29 cellular contexts compared by ENCODE assay signal in the genomic region with DNA sequence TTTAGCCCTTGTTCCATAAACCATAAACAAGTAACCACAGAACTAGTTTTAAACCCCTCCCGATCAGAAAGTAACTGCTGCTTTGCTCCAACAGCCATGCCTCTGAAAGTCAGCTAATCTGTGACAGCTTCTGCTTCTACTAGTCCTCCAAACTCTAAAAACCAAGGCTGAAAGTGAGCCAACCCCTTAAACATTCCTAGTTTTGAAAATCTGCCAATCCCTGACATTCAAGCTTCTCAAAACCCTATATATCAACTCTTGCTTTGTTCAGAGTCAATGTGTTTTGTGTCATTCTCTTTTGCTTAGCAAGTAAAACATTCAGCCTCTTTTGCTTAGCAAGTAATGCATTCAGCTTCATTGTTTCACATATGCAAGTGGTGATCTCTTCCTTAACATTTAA. TPM values are rescaled to one million over a fixed set of nuclear protein-coding genes. Genes with fewer than 3 reads are reported as not detected.
DNase-seq lines count a peak whose midpoint lies in the region; ATAC-seq, FAIRE-seq and TF ChIP-seq lines count a peak whose summit lies in the region.
"Had no signal": no experiment of that assay in that cellular context is flagged by ENCODE, and none has a peak within 500 bp of the region (broad histone marks: within the 10 kb centered on the region; RNA-seq: fewer than 3 reads in every experiment).

No MANE protein-coding gene starts in this region.

- no peak for FAIRE-seq in small intestine (lab: Jason Lieb, UNC)

- no peak overlapping the region for H3K27ac ChIP-seq in small intestine (ENCODE audit: low read depth in 1 of 2, low read length in 1 of 2)
- H3K27ac ChIP-seq: 22Rv1, neutrophil, prostate gland, testis had no signal

- no peak for TF ChIP-seq CTCF in fibroblast of the aortic adventitia (IDR thresholded peaks at IDR 0.05; ENCODE audit: insufficient read depth, low read length)

- no peaks in the 10 kb centered on the region for H3K27me3 Mint-ChIP-seq in stimulated activated memory B cell treated with anti-CD40 and anti-IgM and Interleukin-4, amounts not matched to agents 10 μg/mL and 1 μg/mL and 100 μg/mL, for 72 hours
- H3K27me3 Mint-ChIP-seq: activated naive CD8-positive, alpha-beta T cell treated with anti-CD3 and anti-CD28 coated beads, Interleukin-2, amount 10 ng/mL, durations not matched to agents 7 days and 5 days; T-cell had no signal

- H3K36me3 ChIP-seq in small intestine (ENCODE audit: control insufficient read depth in 2 of 2, insufficient read depth in 2 of 2, low read length in 2 of 2): no peaks in the 10 kb centered on the region
- H3K36me3 ChIP-seq: prostate gland had no signal

- whole genome bisulfite sequencing in small intestine, 3 donors: 75 to 96% (median 85%) methylated on average over 1 of the region's 1 CpG

- H3K4me1 ChIP-seq in small intestine (ENCODE audit: control insufficient read depth in 2 of 2, insufficient read depth in 1 of 2, low read depth in 1 of 2, low read length in 1 of 2): no peaks in the 10 kb centered on the region
- H3K4me1 ChIP-seq: prostate gland, testis had no signal

- H3K4me3 ChIP-seq in fibroblast of the aortic adventitia (ENCODE audit: low read depth, low read length) (no peak overlapping the region), small intestine (ENCODE audit: low read depth in 1 of 2, low read length in 2 of 2) (no peak overlapping the region)
- H3K4me3 ChIP-seq: prostate gland, testis had no signal

- H3K36me3 Mint-ChIP-seq in stimulated activated memory B cell treated with anti-CD40 and anti-IgM and Interleukin-4, amounts not matched to agents 10 μg/mL and 1 μg/mL and 100 μg/mL, for 72 hours: peaks cover 63% of the 10 kb centered on the region

- H3K4me3 Mint-ChIP-seq in stimulated activated memory B cell treated with anti-CD40 and anti-IgM and Interleukin-4, amounts not matched to agents 10 μg/mL and 1 μg/mL and 100 μg/mL, for 72 hours: no peak overlapping the region
- H3K4me3 Mint-ChIP-seq: activated naive CD8-positive, alpha-beta T cell treated with anti-CD3 and anti-CD28 coated beads, Interleukin-2, amount 10 ng/mL, durations not matched to agents 7 days and 5 days; CD14-positive monocyte; mesothelial cell of epicardium; T-cell had no signal

- H3K4me1 Mint-ChIP-seq in stimulated activated memory B cell treated with anti-CD40 and anti-IgM and Interleukin-4, amounts not matched to agents 10 μg/mL and 1 μg/mL and 100 μg/mL, for 72 hours: peaks cover 19% of the 10 kb centered on the region
- H3K4me1 Mint-ChIP-seq: CD14-positive monocyte had no signal

- ATAC-seq in stimulated activated memory B cell treated with anti-CD40 and anti-IgM and Interleukin-4, amounts not matched to agents 10 μg/mL and 1 μg/mL and 100 μg/mL, for 72 hours: no peak
- ATAC-seq: esophagus mucosa, left ventricle myocardium superior, T-cell had no signal

- H3K9me3 Mint-ChIP-seq in stimulated activated memory B cell treated with anti-CD40 and anti-IgM and Interleukin-4, amounts not matched to agents 10 μg/mL and 1 μg/mL and 100 μg/mL, for 72 hours: no peaks in the 10 kb centered on the region
- H3K9me3 Mint-ChIP-seq: activated naive CD8-positive, alpha-beta T cell treated with anti-CD3 and anti-CD28 coated beads, Interleukin-2, amount 10 ng/mL, durations not matched to agents 7 days and 5 days; mesothelial cell of epicardium; T-cell had no signal

- peak overlapping the region; percentile 27 for H3K27ac Mint-ChIP-seq in stimulated activated memory B cell treated with anti-CD40 and anti-IgM and Interleukin-4, amounts not matched to agents 10 μg/mL and 1 μg/mL and 100 μg/mL, for 72 hours
- H3K27ac Mint-ChIP-seq: activated naive CD8-positive, alpha-beta T cell treated with anti-CD3 and anti-CD28 coated beads, Interleukin-2, amount 10 ng/mL, durations not matched to agents 7 days and 5 days; mesothelial cell of epicardium; T-cell had no signal

- H3K27me3 ChIP-seq in small intestine (ENCODE audit: control insufficient read depth in 2 of 2, insufficient read depth in 2 of 2, low read length in 2 of 2): no peaks in the 10 kb centered on the region
- H3K27me3 ChIP-seq: neutrophil, testis had no signal

- DNase-seq in DMS 273 (lab: John Stamatoyannopoulos, UW; ENCODE audit: unreplicated experiment) (peak; percentile 1), DMS 273 treated with DMSO at 0.1 percent for 48 hours (lab: John Stamatoyannopoulos, UW) (no peak), astrocyte of the hippocampus (ENCODE audit: low read depth, low spot score) (peak; percentile 45), fibroblast of the aortic adventitia (ENCODE audit: low read depth) (peak; percentile 21), small intestine (no peak), GM03348 (ENCODE audit: low spot score) (no peak), T-helper 9 cell (no peak)
- DNase-seq: activated gamma-delta T cell treated with Interleukin-2 at 50 U/mL for 16 hours; activated naive CD8-positive, alpha-beta T cell treated with anti-CD3 and anti-CD28 coated beads, Interleukin-2, amount 10 ng/mL, durations not matched to agents 7 days and 5 days; activated T-cell treated with anti-CD3 and anti-CD28 coated beads, Interleukin-2, amount 50 U/mL, for 48 hours; DMS79 treated with DMSO at 0.1 percent for 48 hours; GF-D8; GOT3; islet precursor cell; left ventricle myocardium superior; NCI-H1092 treated with DMSO at 0.1 percent for 48 hours; NCI-H1694 treated with DMSO at 0.1 percent for 48 hours; NCI-H774; stimulated activated CD4-positive, alpha-beta T cell treated with anti-CD3 and anti-CD28 coated beads, Interleukin-15, amount 100 ng/mL, for 24 hours; stimulated activated naive CD4-positive, alpha-beta T cell treated with Interleukin-2 at 50 U/mL for 16 hours; T-cell; testis had no signal

- H3K9me3 ChIP-seq in small intestine (ENCODE audit: control insufficient read depth, low read depth): no peaks in the 10 kb centered on the region
- H3K9me3 ChIP-seq: neutrophil, prostate gland, testis had no signal

RNA-seq across cellular contexts. Expression of gene ATG16L2, which starts 56.9 kb away (rescaled TPM):
- 9.1 and 12.4 TPM in 2 replicates for total RNA-seq in fibroblast of the aortic adventitia (ENCODE audit: low replicate concordance)
- polyA plus RNA-seq in small intestine: 10 to 100 TPM; 19.7 to 43.2 (median 37.0) TPM

Comparison
In these comparisons a context has a peak if more than half of its experiments do, and no peak if none do; other contexts are left out.
1. DNase-seq: peak in DMS 273 (single experiment), astrocyte of the hippocampus (single experiment) and fibroblast of the aortic adventitia (single experiment); none in DMS 273 treated with DMSO at 0.1 percent for 48 hours (single experiment), small intestine (single experiment), GM03348 (single experiment) and T-helper 9 cell (single experiment).